16 cellular contexts compared by ENCODE assay signal in the genomic region with DNA sequence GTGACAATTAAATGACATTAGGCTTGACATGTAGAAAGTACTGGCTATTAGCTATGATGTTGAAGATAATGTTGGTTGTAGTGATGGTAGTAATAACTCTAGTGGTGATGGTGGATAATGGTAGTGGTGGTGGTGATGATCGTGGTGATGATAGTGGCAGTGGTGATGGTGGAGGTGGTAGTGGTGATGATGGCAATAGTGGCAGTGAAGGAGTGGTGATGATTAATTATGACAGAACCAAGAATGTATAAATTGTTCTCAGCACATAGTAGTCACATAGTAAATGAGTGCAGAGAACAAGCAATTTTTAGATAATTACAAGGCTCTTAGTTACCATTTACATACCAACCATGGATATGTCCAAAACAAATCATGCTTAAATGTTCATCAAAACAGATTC. TPM values are rescaled to one million over a fixed set of nuclear protein-coding genes. Genes with fewer than 3 reads are reported as not detected.
DNase-seq lines count a peak whose midpoint lies in the region; ATAC-seq, FAIRE-seq and TF ChIP-seq lines count a peak whose summit lies in the region.
"Had no signal": no experiment of that assay in that cellular context is flagged by ENCODE, and none has a peak within 500 bp of the region (broad histone marks: within the 10 kb centered on the region; RNA-seq: fewer than 3 reads in every experiment).

No MANE protein-coding gene starts in this region.

- CTCF ChIA-PET in activated CD4-positive, alpha-beta memory T cell treated with anti-CD3 and anti-CD28 coated beads for 36 hours (lab: Charles Lee), result no interaction called here
- CTCF ChIA-PET in activated CD4-positive, alpha-beta memory T cell treated with anti-CD3 and anti-CD28 coated beads, Interleukin-2, amount 10 ng/mL, durations not matched to agents 7 days and 5 days (lab: Charles Lee), result no interaction called here

- peak overlapping the region; percentile 7 for H3K27ac Mint-ChIP-seq in activated CD4-positive, alpha-beta memory T cell treated with anti-CD3 and anti-CD28 coated beads for 36 hours
- H3K27ac Mint-ChIP-seq in activated CD4-positive, alpha-beta memory T cell treated with anti-CD3 and anti-CD28 coated beads, Interleukin-2, amount 10 ng/mL, durations not matched to agents 7 days and 5 days, result no peak overlapping the region
- peak overlapping the region in 1 of 2 donors; percentile 42 for H3K27ac Mint-ChIP-seq in natural killer cell treated with Interleukin-12 subunit alpha and Interleukin-12 subunit beta and Interleukin-15 and Interleukin-18, amount 100 ng/mL, for 72 hours
- no peak overlapping the region for H3K27ac Mint-ChIP-seq in natural killer cell
- peak overlapping the region; percentile 8 for H3K27ac Mint-ChIP-seq in activated T-cell treated with anti-CD3 and anti-CD28 coated beads, Interleukin-2, amount 50 U/mL, for 72 hours

- TF ChIP-seq CTCF in natural killer cell (IDR thresholded peaks at IDR 0.05), result no peak
- no peak for TF ChIP-seq CTCF in D721Med (IDR thresholded peaks at IDR 0.05; ENCODE audit: insufficient read depth, missing control alignments)

- POLR2A ChIA-PET in activated CD4-positive, alpha-beta memory T cell treated with anti-CD3 and anti-CD28 coated beads for 36 hours (lab: Charles Lee), result no interaction called here
- POLR2A ChIA-PET in activated CD4-positive, alpha-beta memory T cell treated with anti-CD3 and anti-CD28 coated beads, Interleukin-2, amount 10 ng/mL, durations not matched to agents 7 days and 5 days (lab: Charles Lee), result interaction anchor here (0.7 to 1.2 kb wide), 2 partner anchors 22 to 27 kb away, joined by 3 read pairs; no protein-coding TSS in a partner anchor

- no peak for ATAC-seq in natural killer cell treated with Interleukin-12 subunit alpha and Interleukin-12 subunit beta and Interleukin-15 and Interleukin-18, amount 100 ng/mL, for 72 hours
- no peak for ATAC-seq in natural killer cell
- ATAC-seq in activated T-cell treated with anti-CD3 and anti-CD28 coated beads, Interleukin-2, amount 50 U/mL, for 72 hours (replicated peaks in 1 of 2), result peak; percentile 49 to 68
- ATAC-seq in stimulated activated naive CD8-positive, alpha-beta T cell treated with anti-CD3 and anti-CD28 coated beads, Interleukin-15, Interleukin-2, amounts not matched to agents 100 U/mL and 50 U/mL, for 24 hours, result peak; percentile 35

- H3K36me3 Mint-ChIP-seq in activated CD4-positive, alpha-beta memory T cell treated with anti-CD3 and anti-CD28 coated beads for 36 hours, result no peaks in the 10 kb centered on the region
- peaks cover 5% of the 10 kb centered on the region for H3K36me3 Mint-ChIP-seq in activated CD4-positive, alpha-beta memory T cell treated with anti-CD3 and anti-CD28 coated beads, Interleukin-2, amount 10 ng/mL, durations not matched to agents 7 days and 5 days (ENCODE audit: low read depth)
- H3K36me3 Mint-ChIP-seq in natural killer cell treated with Interleukin-12 subunit alpha and Interleukin-12 subunit beta and Interleukin-15 and Interleukin-18, amount 100 ng/mL, for 72 hours, result no peaks in the 10 kb centered on the region
- H3K36me3 Mint-ChIP-seq in natural killer cell, result no peaks in the 10 kb centered on the region
- peaks cover 0 to 2% of the 10 kb centered on the region in 2 donors for H3K36me3 Mint-ChIP-seq in activated T-cell treated with anti-CD3 and anti-CD28 coated beads, Interleukin-2, amount 50 U/mL, for 72 hours (ENCODE audit: insufficient read depth in 2 of 2)

- H3K27me3 Mint-ChIP-seq in activated CD4-positive, alpha-beta memory T cell treated with anti-CD3 and anti-CD28 coated beads for 36 hours, result no peaks in the 10 kb centered on the region
- H3K27me3 Mint-ChIP-seq in activated CD4-positive, alpha-beta memory T cell treated with anti-CD3 and anti-CD28 coated beads, Interleukin-2, amount 10 ng/mL, durations not matched to agents 7 days and 5 days, result peaks cover 12% of the 10 kb centered on the region
- H3K27me3 Mint-ChIP-seq in natural killer cell treated with Interleukin-12 subunit alpha and Interleukin-12 subunit beta and Interleukin-15 and Interleukin-18, amount 100 ng/mL, for 72 hours, result no peaks in the 10 kb centered on the region
- peaks cover 0 to 3% of the 10 kb centered on the region in 2 donors for H3K27me3 Mint-ChIP-seq in natural killer cell (ENCODE audit: low read depth in 2 of 2)
- no peaks in the 10 kb centered on the region for H3K27me3 Mint-ChIP-seq in activated T-cell treated with anti-CD3 and anti-CD28 coated beads, Interleukin-2, amount 50 U/mL, for 72 hours (ENCODE audit: low read depth)

- FAIRE-seq in D721Med (lab: Jason Lieb, UNC), result no peak
- FAIRE-seq: A204.1, RCC 7860 had no signal

- H3K4me3 Mint-ChIP-seq in activated CD4-positive, alpha-beta memory T cell treated with anti-CD3 and anti-CD28 coated beads for 36 hours, result no peak overlapping the region
- H3K4me3 Mint-ChIP-seq in activated CD4-positive, alpha-beta memory T cell treated with anti-CD3 and anti-CD28 coated beads, Interleukin-2, amount 10 ng/mL, durations not matched to agents 7 days and 5 days, result no peak overlapping the region
- peak overlapping the region; percentile 14 for H3K4me3 Mint-ChIP-seq in natural killer cell treated with Interleukin-12 subunit alpha and Interleukin-12 subunit beta and Interleukin-15 and Interleukin-18, amount 100 ng/mL, for 72 hours
- H3K4me3 Mint-ChIP-seq in natural killer cell, result no peak overlapping the region
- H3K4me3 Mint-ChIP-seq in activated T-cell treated with anti-CD3 and anti-CD28 coated beads, Interleukin-2, amount 50 U/mL, for 72 hours, result no peak overlapping the region

- intact Hi-C loops in activated CD4-positive, alpha-beta memory T cell treated with anti-CD3 and anti-CD28 coated beads for 36 hours (cut with micrococcal nuclease), result no loop called here
- intact Hi-C loops in natural killer cell (cut with micrococcal nuclease), result no loop called here

- no peaks in the 10 kb centered on the region for H3K9me3 Mint-ChIP-seq in activated CD4-positive, alpha-beta memory T cell treated with anti-CD3 and anti-CD28 coated beads for 36 hours
- peaks cover 2% of the 10 kb centered on the region for H3K9me3 Mint-ChIP-seq in activated CD4-positive, alpha-beta memory T cell treated with anti-CD3 and anti-CD28 coated beads, Interleukin-2, amount 10 ng/mL, durations not matched to agents 7 days and 5 days
- peaks cover 8% of the 10 kb centered on the region for H3K9me3 Mint-ChIP-seq in natural killer cell treated with Interleukin-12 subunit alpha and Interleukin-12 subunit beta and Interleukin-15 and Interleukin-18, amount 100 ng/mL, for 72 hours
- peaks cover 0 to 3% of the 10 kb centered on the region in 2 donors for H3K9me3 Mint-ChIP-seq in natural killer cell
- H3K9me3 Mint-ChIP-seq in activated T-cell treated with anti-CD3 and anti-CD28 coated beads, Interleukin-2, amount 50 U/mL, for 72 hours, result peaks cover 0 to 2% of the 10 kb centered on the region in 2 donors

- peaks cover 52% of the 10 kb centered on the region for H3K4me1 Mint-ChIP-seq in activated CD4-positive, alpha-beta memory T cell treated with anti-CD3 and anti-CD28 coated beads for 36 hours (ENCODE audit: low read depth)
- H3K4me1 Mint-ChIP-seq in activated CD4-positive, alpha-beta memory T cell treated with anti-CD3 and anti-CD28 coated beads, Interleukin-2, amount 10 ng/mL, durations not matched to agents 7 days and 5 days, result peaks cover 23% of the 10 kb centered on the region
- peaks cover 43 to 58% of the 10 kb centered on the region in 2 donors for H3K4me1 Mint-ChIP-seq in natural killer cell treated with Interleukin-12 subunit alpha and Interleukin-12 subunit beta and Interleukin-15 and Interleukin-18, amount 100 ng/mL, for 72 hours (ENCODE audit: low read depth in 2 of 2)
- H3K4me1 Mint-ChIP-seq in natural killer cell, result peaks cover 33 to 35% of the 10 kb centered on the region in 2 donors
- peaks cover 66% of the 10 kb centered on the region for H3K4me1 Mint-ChIP-seq in activated T-cell treated with anti-CD3 and anti-CD28 coated beads, Interleukin-2, amount 50 U/mL, for 72 hours (ENCODE audit: low read depth)

- peak; percentile 54 for DNase-seq in activated CD4-positive, alpha-beta memory T cell treated with anti-CD3 and anti-CD28 coated beads for 36 hours
- no peak for DNase-seq in activated CD4-positive, alpha-beta memory T cell treated with anti-CD3 and anti-CD28 coated beads, Interleukin-2, amount 10 ng/mL, durations not matched to agents 7 days and 5 days
- DNase-seq in natural killer cell treated with Interleukin-12 subunit alpha and Interleukin-12 subunit beta and Interleukin-15 and Interleukin-18, amount 100 ng/mL, for 72 hours (ENCODE audit: low spot score), result no peak
- DNase-seq in natural killer cell, result no peak
- DNase-seq in activated T-cell treated with anti-CD3 and anti-CD28 coated beads, Interleukin-2, amount 50 U/mL, for 72 hours, result peak in 1 of 2 donors; percentile 42
- DNase-seq in stimulated activated naive CD8-positive, alpha-beta T cell treated with anti-CD3 and anti-CD28 coated beads, Interleukin-15, Interleukin-2, amounts not matched to agents 100 U/mL and 50 U/mL, for 24 hours, result no peak
- no peak for DNase-seq in globus pallidus (ENCODE audit: low spot score)
- DNase-seq in D721Med (ENCODE audit: insufficient read length, low spot score), result no peak
- DNase-seq: C1 segment of cervical spinal cord, H7, MM.1S, NCI-H1105, NCI-H1694 treated with DMSO at 0.1 percent for 48 hours, NCI-H774 had no signal

RNA-seq across cellular contexts. Expression of gene CD44, which starts 5.3 kb away (rescaled TPM):
- 100 to 1,000 TPM; 440 to 442 TPM for total RNA-seq in activated CD4-positive, alpha-beta memory T cell treated with anti-CD3 and anti-CD28 coated beads for 36 hours
- total RNA-seq in activated CD4-positive, alpha-beta memory T cell treated with anti-CD3 and anti-CD28 coated beads, Interleukin-2, amount 10 ng/mL, durations not matched to agents 7 days and 5 days, result 100 to 1,000 TPM; 634 to 645 TPM
- 100 to 1,000 TPM; 698 to 736 TPM for total RNA-seq in natural killer cell treated with Interleukin-12 subunit alpha and Interleukin-12 subunit beta and Interleukin-15 and Interleukin-18, amount 100 ng/mL, for 72 hours
- total RNA-seq in natural killer cell, result 100 to 1,000 TPM; 354 to 638 (median 490) TPM
- 100 to 1,000 TPM; 385 to 504 TPM for total RNA-seq in activated T-cell treated with anti-CD3 and anti-CD28 coated beads, Interleukin-2, amount 50 U/mL, for 72 hours

Comparison
In these comparisons a context has a peak if more than half of its experiments do, and no peak if none do; other contexts are left out.
1. H3K27ac Mint-ChIP-seq: peak in activated CD4-positive, alpha-beta memory T cell treated with anti-CD3 and anti-CD28 coated beads for 36 hours (single experiment) and activated T-cell treated with anti-CD3 and anti-CD28 coated beads, Interleukin-2, amount 50 U/mL, for 72 hours (single experiment); none in activated CD4-positive, alpha-beta memory T cell treated with anti-CD3 and anti-CD28 coated beads, Interleukin-2, amount 10 ng/mL, durations not matched to agents 7 days and 5 days (single experiment) and natural killer cell (0 of 2).
2. ATAC-seq: peak in activated T-cell treated with anti-CD3 and anti-CD28 coated beads, Interleukin-2, amount 50 U/mL, for 72 hours (2 of 2) and stimulated activated naive CD8-positive, alpha-beta T cell treated with anti-CD3 and anti-CD28 coated beads, Interleukin-15, Interleukin-2, amounts not matched to agents 100 U/mL and 50 U/mL, for 24 hours (single experiment); none in natural killer cell treated with Interleukin-12 subunit alpha and Interleukin-12 subunit beta and Interleukin-15 and Interleukin-18, amount 100 ng/mL, for 72 hours (0 of 2) and natural killer cell (0 of 3).